Comparison of ENCODE assay signal across 26 cellular contexts in the genomic region with DNA sequence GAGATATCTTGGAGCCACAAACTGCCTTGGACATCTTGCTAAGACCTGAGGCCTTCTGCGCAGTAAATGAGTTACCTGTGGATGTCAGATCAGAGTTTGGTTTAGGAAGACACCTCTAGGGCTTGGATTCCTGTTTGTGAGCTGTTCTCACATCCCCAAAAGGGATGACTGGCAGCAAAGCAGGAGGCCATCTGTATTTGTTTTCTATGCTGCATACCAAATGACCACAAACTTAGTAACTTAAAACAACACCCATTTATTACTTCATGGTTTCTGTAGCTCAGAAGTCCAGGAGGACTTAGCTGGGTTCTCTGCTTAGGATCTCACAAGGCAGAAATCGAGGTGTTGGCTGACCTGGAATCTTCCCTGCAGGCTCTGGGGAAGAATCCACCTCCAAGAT.
DNase-seq lines count a peak whose midpoint lies in the region; ATAC-seq and TF ChIP-seq lines count a peak whose summit lies in the region.
"Had no signal": no experiment of that assay in that cellular context is flagged by ENCODE, and none has a peak within 500 bp of the region (broad histone marks: within the 10 kb centered on the region; RNA-seq: fewer than 3 reads in every experiment).

No MANE protein-coding gene starts in this region.

- H3K27me3 Mint-ChIP-seq in endodermal cell (ENCODE audit: insufficient read depth) = peaks cover 21% of the 10 kb centered on the region

- no TSS peak for BruUV-seq in PC-3 (replicated peaks; lab: Mats Ljungman, UMichigan)

- H3K9ac ChIP-seq in PC-3 (ENCODE audit: low read length) (no peak overlapping the region), endodermal cell (ENCODE audit: extremely low read depth, low read length, poor library complexity, severe bottlenecking) (no peak overlapping the region)

- H3K4me1 Mint-ChIP-seq in endodermal cell = peaks cover 19% of the 10 kb centered on the region
- H3K4me1 Mint-ChIP-seq: activated CD4-positive, alpha-beta T cell treated with anti-CD3 and anti-CD28 coated beads for 36 hours; stimulated activated naive CD8-positive, alpha-beta T cell treated with anti-CD3 and anti-CD28 coated beads, Interleukin-15, amount 100 ng/mL, for 72 hours had no signal

- intact Hi-C loops in PC-3 (cut with micrococcal nuclease) = no loop called here

- H3K27ac Mint-ChIP-seq in endodermal cell = no peak overlapping the region
- H3K27ac Mint-ChIP-seq: activated CD4-positive, alpha-beta T cell treated with anti-CD3 and anti-CD28 coated beads for 36 hours; CD8-positive, alpha-beta T cell; natural killer cell treated with Interleukin-12 subunit alpha and Interleukin-12 subunit beta and Interleukin-15 and Interleukin-18, amount 100 ng/mL, for 72 hours; stimulated activated naive CD8-positive, alpha-beta T cell treated with anti-CD3 and anti-CD28 coated beads, Interleukin-15, amount 100 ng/mL, for 72 hours had no signal

- H3K4me2 ChIP-seq in PC-3 (ENCODE audit: low read length) = no peak overlapping the region

- H3K9me2 ChIP-seq in PC-3 (replicated peaks; ENCODE audit: low read length) = no peaks in the 10 kb centered on the region

- POLR2A ChIA-PET in PC-3 (lab: Charles Lee; ENCODE audit: unreplicated experiment) = interaction anchor here (0.6 kb wide), 1 partner anchor 52 kb away, joined by 5 read pairs; no protein-coding TSS in a partner anchor

- H3K27me3 ChIP-seq in PC-3 (ENCODE audit: low read length) (no peaks in the 10 kb centered on the region), endodermal cell (ENCODE audit: control insufficient read depth, insufficient read depth, low read length, poor library complexity, severe bottlenecking) (no peaks in the 10 kb centered on the region)
- H3K27me3 ChIP-seq: foreskin keratinocyte, left lung, ovary, right atrium auricular region, thyroid gland had no signal

- no peak overlapping the region for H2AFZ ChIP-seq in PC-3 (ENCODE audit: low read length)

- H4K20me1 ChIP-seq in PC-3 (ENCODE audit: low read length) = no peaks in the 10 kb centered on the region

- no peaks in the 10 kb centered on the region for H3K9me3 ChIP-seq in PC-3 (ENCODE audit: low read length)
- no peaks in the 10 kb centered on the region for H3K9me3 ChIP-seq in endodermal cell (ENCODE audit: control insufficient read depth, low read length)
- H3K9me3 ChIP-seq: left lung, ovary, right atrium auricular region, thyroid gland had no signal

- no peak overlapping the region for H3K4me3 ChIP-seq in PC-3 (ENCODE audit: low read length)
- H3K4me3 ChIP-seq in endodermal cell (ENCODE audit: low read length) = no peak overlapping the region
- H3K4me3 ChIP-seq: left lung, ovary, right atrium auricular region, thyroid gland had no signal

- no peaks in the 10 kb centered on the region for H3K36me3 Mint-ChIP-seq in endodermal cell (ENCODE audit: low read depth)
- H3K36me3 Mint-ChIP-seq: CD8-positive, alpha-beta T cell; natural killer cell treated with Interleukin-12 subunit alpha and Interleukin-12 subunit beta and Interleukin-15 and Interleukin-18, amount 100 ng/mL, for 72 hours had no signal

- no peak overlapping the region for H3K4me3 Mint-ChIP-seq in endodermal cell
- H3K4me3 Mint-ChIP-seq: activated CD4-positive, alpha-beta T cell treated with anti-CD3 and anti-CD28 coated beads for 36 hours; activated T-cell treated with anti-CD3 and anti-CD28 coated beads, Interleukin-2, amount 50 U/mL, for 4 hours; CD8-positive, alpha-beta T cell; natural killer cell treated with Interleukin-12 subunit alpha and Interleukin-12 subunit beta and Interleukin-15 and Interleukin-18, amount 100 ng/mL, for 72 hours; stimulated activated naive CD8-positive, alpha-beta T cell treated with anti-CD3 and anti-CD28 coated beads, Interleukin-15, amount 100 ng/mL, for 72 hours had no signal

- peaks cover 8% of the 10 kb centered on the region; the same call in 1 of the 2 replicates for H3K4me1 ChIP-seq in PC-3 (ENCODE audit: insufficient read depth, low read length)
- H3K4me1 ChIP-seq in endodermal cell (ENCODE audit: control insufficient read depth, insufficient read depth, low read length) = no peaks in the 10 kb centered on the region
- H3K4me1 ChIP-seq: foreskin keratinocyte, left lung, right atrium auricular region had no signal

- no peaks in the 10 kb centered on the region for H3K9me3 Mint-ChIP-seq in endodermal cell
- H3K9me3 Mint-ChIP-seq: activated T-cell treated with anti-CD3 and anti-CD28 coated beads, Interleukin-2, amount 50 U/mL, for 4 hours; CD8-positive, alpha-beta T cell; natural killer cell treated with Interleukin-12 subunit alpha and Interleukin-12 subunit beta and Interleukin-15 and Interleukin-18, amount 100 ng/mL, for 72 hours; stimulated activated naive CD8-positive, alpha-beta T cell treated with anti-CD3 and anti-CD28 coated beads, Interleukin-15, amount 100 ng/mL, for 72 hours had no signal

- H3K27ac ChIP-seq in PC-3 (ENCODE audit: low read length) (no peak overlapping the region), endodermal cell (ENCODE audit: low read depth, low read length) (no peak overlapping the region)
- H3K27ac ChIP-seq: foreskin keratinocyte, left lung, ovary, right atrium auricular region, thyroid gland had no signal

- H3F3A ChIP-seq in PC-3 (ENCODE audit: low read length, unreplicated experiment) = no peaks in the 10 kb centered on the region

- DNase-seq in EH (ENCODE audit: low read depth) (peak; percentile 79), PC-3 (peak; percentile 17), endodermal cell (peak; percentile 17), myocyte (ENCODE audit: low read depth) (peak; percentile 12), midbrain (lab: John Stamatoyannopoulos, UW) (no peak)
- DNase-seq: activated CD4-positive, alpha-beta T cell treated with anti-CD3 and anti-CD28 coated beads for 36 hours; activated naive CD4-positive, alpha-beta T cell; activated T-cell treated with anti-CD3 and anti-CD28 coated beads, Interleukin-2, amount 50 U/mL, for 4 hours; amygdala; CD8-positive, alpha-beta T cell; dermis blood vessel endothelial cell; DMS 273 treated with DMSO at 0.1 percent for 48 hours; KBM-7; left lung; NCI-H1694; NCI-H2171; ovary; stimulated activated naive CD8-positive, alpha-beta T cell treated with anti-CD3 and anti-CD28 coated beads, Interleukin-15, amount 100 ng/mL, for 72 hours; T-helper 2 cell; thyroid gland had no signal

- ATAC-seq in PC-3 = peak; percentile 51
- no peak for ATAC-seq in GM19395 (IDR thresholded peaks at IDR 0.05; ENCODE audit: unreplicated experiment)
- ATAC-seq in HG02588 (IDR thresholded peaks at IDR 0.05; ENCODE audit: unreplicated experiment) = no peak
- ATAC-seq: activated CD4-positive, alpha-beta T cell treated with anti-CD3 and anti-CD28 coated beads for 36 hours; activated T-cell treated with anti-CD3 and anti-CD28 coated beads, Interleukin-2, amount 50 U/mL, for 4 hours; CD8-positive, alpha-beta T cell; foreskin keratinocyte; left lung; natural killer cell treated with Interleukin-12 subunit alpha and Interleukin-12 subunit beta and Interleukin-15 and Interleukin-18, amount 100 ng/mL, for 72 hours; SK-N-SH treated with all-trans-retinoic acid at 6 μM for 48 hours; stimulated activated naive CD8-positive, alpha-beta T cell treated with anti-CD3 and anti-CD28 coated beads, Interleukin-15, amount 100 ng/mL, for 72 hours had no signal

- H3K79me2 ChIP-seq in PC-3 (ENCODE audit: low read length) = no peaks in the 10 kb centered on the region

- WGBS in endodermal cell (ENCODE audit: insufficient coverage in 1 of 2, insufficient read length in 1 of 2), 2 experiments = 88 to 100% methylated on average over 1 to 2 of the region's 2 CpGs

- H3K36me3 ChIP-seq in PC-3 (ENCODE audit: low read depth, low read length) = no peaks in the 10 kb centered on the region
- no peaks in the 10 kb centered on the region for H3K36me3 ChIP-seq in endodermal cell (ENCODE audit: control insufficient read depth, insufficient read depth, low read length)
- H3K36me3 ChIP-seq: left lung, ovary, right atrium auricular region, thyroid gland had no signal

- TF ChIP-seq CTCF in PC-3 (conservative IDR thresholded peaks at IDR 0.05; ENCODE audit: low read depth, low read length) (no peak), endodermal cell (conservative IDR thresholded peaks at IDR 0.05) (no peak)

- CTCF ChIA-PET in PC-3 (lab: Charles Lee) = interaction anchor here (0.7 kb wide), 1 partner anchor 105 kb away, joined by 3 read pairs; no protein-coding TSS in a partner anchor
